In the genomic region with DNA sequence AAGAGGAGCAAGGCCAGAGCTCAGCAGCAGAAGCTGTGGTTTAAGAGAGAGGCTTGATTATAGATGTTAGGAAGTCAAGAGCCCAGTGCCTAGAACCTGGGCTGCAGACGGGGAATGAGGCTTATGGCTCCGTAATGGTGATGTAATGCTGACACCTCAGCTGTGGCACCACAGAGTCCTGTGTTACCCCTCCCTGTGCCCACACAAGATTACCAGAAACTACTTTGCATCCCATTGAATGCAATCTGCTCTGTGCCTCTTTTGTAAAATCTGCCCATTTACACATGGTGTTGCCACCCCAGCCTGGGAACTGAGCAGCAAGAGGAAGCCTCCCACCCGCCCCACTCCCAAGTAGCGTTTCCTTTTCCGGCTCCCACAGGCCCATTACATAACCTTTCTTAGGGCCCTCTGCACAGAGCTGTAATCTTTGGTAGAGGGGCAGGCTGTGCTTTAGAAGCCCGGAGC, we compare ENCODE assay signal across 8 cellular contexts. TPM values are rescaled to one million over a fixed set of nuclear protein-coding genes. Genes with fewer than 3 reads are reported as not detected.
A peak's percentile ranks its signal among the peaks of the same experiment; 100 is the strongest.
DNase-seq lines count a peak whose midpoint lies in the region; ATAC-seq and TF ChIP-seq lines count a peak whose summit lies in the region.

No MANE protein-coding gene starts in this region.

- H2AFZ ChIP-seq in GM23338, result no peak overlapping the region

- H3K4me3 ChIP-seq in GM23338 (no peak overlapping the region), esophagus muscularis mucosa (no peak overlapping the region), WERI-Rb-1 (ENCODE audit: low read depth, low read length) (no peak overlapping the region)

- ATAC-seq in GM23338 (no peak; the same call in 2 of the 3 replicates), GM21515 (IDR thresholded peaks at IDR 0.05; ENCODE audit: unreplicated experiment) (no peak)

- H3K27ac ChIP-seq in GM23338 (ENCODE audit: low read depth) (no peak overlapping the region), esophagus muscularis mucosa (replicated peaks in 1 of 4) (peak overlapping the region; percentile 36 to 64 (median 49)), WERI-Rb-1 (no peak overlapping the region)

- TF ChIP-seq EP300 in esophagus muscularis mucosa (IDR thresholded peaks at IDR 0.05), result no peak

- 70% methylated on average over 6 of the region's 6 CpGs for WGBS in esophagus muscularis mucosa

- H3K36me3 Mint-ChIP-seq in GM23338 (ENCODE audit: low read depth), result no peaks in the 10 kb centered on the region; the same call in 2 of the 3 replicates

- H3K4me2 ChIP-seq in GM23338, result no peak overlapping the region

- intact Hi-C loops in esophagus muscularis mucosa (cut with DNase I), result no loop called here

- peaks cover 87% of the 10 kb centered on the region for H3K79me2 ChIP-seq in GM23338 (replicated peaks; ENCODE audit: insufficient read depth)

- H3K9me3 ChIP-seq in esophagus muscularis mucosa (no peaks in the 10 kb centered on the region), WERI-Rb-1 (ENCODE audit: severe bottlenecking) (no peaks in the 10 kb centered on the region)

- no peak overlapping the region for H3K4me3 Mint-ChIP-seq in GM23338

- H4K20me1 ChIP-seq in GM23338 (replicated peaks; ENCODE audit: insufficient read depth), result 0 out of 2 replicates have a peak, but pooled peaks cover 10% of the 10 kb centered on the region

- peaks cover 12% of the 10 kb centered on the region for H3K4me1 Mint-ChIP-seq in GM23338

- 0 out of 2 replicates have a peak, but pooled peaks cover 2% of the 10 kb centered on the region for H3F3A ChIP-seq in GM23338 (replicated peaks; ENCODE audit: low read depth)

- no peaks in the 10 kb centered on the region for H3K9me2 ChIP-seq in GM23338 (ENCODE audit: insufficient read depth)

- no peak for TF ChIP-seq CTCF in GM23338 (conservative IDR thresholded peaks at IDR 0.05; ENCODE audit: low read depth in 2 of 2)
- no peak for TF ChIP-seq CTCF in esophagus muscularis mucosa (IDR thresholded peaks at IDR 0.05)
- TF ChIP-seq CTCF in WERI-Rb-1 (IDR thresholded peaks at IDR 0.05; ENCODE audit: low read depth, low read length), result no peak

- TF ChIP-seq POLR2A in esophagus muscularis mucosa (IDR thresholded peaks at IDR 0.05; ENCODE audit: low read depth), result no peak

- H3K9me3 Mint-ChIP-seq in GM23338, result no peaks in the 10 kb centered on the region; the same call in 2 of the 3 replicates

- H3K4me1 ChIP-seq in GM23338 (ENCODE audit: insufficient read depth) (peaks cover 15% of the 10 kb centered on the region), esophagus muscularis mucosa (peaks cover 12 to 46% (median 43%) of the 10 kb centered on the region in 4 donors)

- H3K27me3 Mint-ChIP-seq in GM23338 (ENCODE audit: insufficient read depth, low read depth, poor library complexity), result peaks cover 10% of the 10 kb centered on the region

- H3K27me3 ChIP-seq in GM23338 (ENCODE audit: insufficient read depth), result no peaks in the 10 kb centered on the region
- no peaks in the 10 kb centered on the region for H3K27me3 ChIP-seq in esophagus muscularis mucosa
- no peaks in the 10 kb centered on the region for H3K27me3 ChIP-seq in WERI-Rb-1 (ENCODE audit: insufficient read depth, low read depth, severe bottlenecking)

- no peaks in the 10 kb centered on the region for H3K36me3 ChIP-seq in GM23338 (ENCODE audit: insufficient read depth)
- no peaks in the 10 kb centered on the region for H3K36me3 ChIP-seq in esophagus muscularis mucosa
- no peaks in the 10 kb centered on the region for H3K36me3 ChIP-seq in WERI-Rb-1

- no peak for DNase-seq in GM23338 (ENCODE audit: low spot score)
- DNase-seq in activated CD4-positive, alpha-beta T cell treated with anti-CD3 and anti-CD28 coated beads for 48 hours, result peak; percentile 53
- DNase-seq in esophagus muscularis mucosa (ENCODE audit: extremely low spot score), result no peak
- peak; percentile 14 to 35 for DNase-seq in stimulated activated CD4-positive, alpha-beta T cell treated with anti-CD3 and anti-CD28 coated beads, Interleukin-1b, Interleukin-23, amount 100 ng/mL, for 4 hours (ENCODE audit: low read depth in 2 of 2)
- DNase-seq in WERI-Rb-1, result no peak
- no peak for DNase-seq in middle frontal gyrus (ENCODE audit: extremely low spot score, low spot score)
- no peak for DNase-seq in ureter (ENCODE audit: low spot score)

- peak overlapping the region; percentile 50; the same call in 1 of the 2 replicates for H3K27ac Mint-ChIP-seq in GM23338

TF ChIP-seq in GM23338, 12 proteins besides CTCF, POLR2A, EP300 and RAD21:
- TF ChIP-seq ZNF331 (CRISPR knock-in tag; IDR thresholded peaks at IDR 0.05; ENCODE audit: low read depth) (no peak), EZH2phosphoT487 (IDR thresholded peaks at IDR 0.05; ENCODE audit: unreplicated experiment) (no peak)
- TF ChIP-seq, protein P1, sequence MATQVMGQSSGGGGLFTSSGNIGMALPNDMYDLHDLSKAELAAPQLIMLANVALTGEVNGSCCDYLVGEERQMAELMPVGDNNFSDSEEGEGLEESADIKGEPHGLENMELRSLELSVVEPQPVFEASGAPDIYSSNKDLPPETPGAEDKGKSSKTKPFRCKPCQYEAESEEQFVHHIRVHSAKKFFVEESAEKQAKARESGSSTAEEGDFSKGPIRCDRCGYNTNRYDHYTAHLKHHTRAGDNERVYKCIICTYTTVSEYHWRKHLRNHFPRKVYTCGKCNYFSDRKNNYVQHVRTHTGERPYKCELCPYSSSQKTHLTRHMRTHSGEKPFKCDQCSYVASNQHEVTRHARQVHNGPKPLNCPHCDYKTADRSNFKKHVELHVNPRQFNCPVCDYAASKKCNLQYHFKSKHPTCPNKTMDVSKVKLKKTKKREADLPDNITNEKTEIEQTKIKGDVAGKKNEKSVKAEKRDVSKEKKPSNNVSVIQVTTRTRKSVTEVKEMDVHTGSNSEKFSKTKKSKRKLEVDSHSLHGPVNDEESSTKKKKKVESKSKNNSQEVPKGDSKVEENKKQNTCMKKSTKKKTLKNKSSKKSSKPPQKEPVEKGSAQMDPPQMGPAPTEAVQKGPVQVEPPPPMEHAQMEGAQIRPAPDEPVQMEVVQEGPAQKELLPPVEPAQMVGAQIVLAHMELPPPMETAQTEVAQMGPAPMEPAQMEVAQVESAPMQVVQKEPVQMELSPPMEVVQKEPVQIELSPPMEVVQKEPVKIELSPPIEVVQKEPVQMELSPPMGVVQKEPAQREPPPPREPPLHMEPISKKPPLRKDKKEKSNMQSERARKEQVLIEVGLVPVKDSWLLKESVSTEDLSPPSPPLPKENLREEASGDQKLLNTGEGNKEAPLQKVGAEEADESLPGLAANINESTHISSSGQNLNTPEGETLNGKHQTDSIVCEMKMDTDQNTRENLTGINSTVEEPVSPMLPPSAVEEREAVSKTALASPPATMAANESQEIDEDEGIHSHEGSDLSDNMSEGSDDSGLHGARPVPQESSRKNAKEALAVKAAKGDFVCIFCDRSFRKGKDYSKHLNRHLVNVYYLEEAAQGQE (IDR thresholded peaks at IDR 0.05; ENCODE audit: unreplicated experiment), result no peak

RNA-seq across cellular contexts. Expression of a gene that starts 57.0 kb away (rescaled TPM):
- 22.8 and 32.6 TPM in 2 replicates for total RNA-seq in GM23338 (2014; rRNA removed; shearing (Covaris generic))
- polyA plus RNA-seq in GM23338 (2016; fragmentation: Nextera tagmentation; extraction: Ambion mirVana), result 21.6 and 23.0 TPM in 2 replicates
- 10 to 100 TPM; 14.1 to 35.5 (median 31.8) TPM for total RNA-seq in esophagus muscularis mucosa
- 32.1 TPM for total RNA-seq in ureter

Comparison
In these comparisons a context has a peak if more than half of its experiments do, and no peak if none do; other contexts are left out.
1. DNase-seq: peak in activated CD4-positive, alpha-beta T cell treated with anti-CD3 and anti-CD28 coated beads for 48 hours (single experiment) and stimulated activated CD4-positive, alpha-beta T cell treated with anti-CD3 and anti-CD28 coated beads, Interleukin-1b, Interleukin-23, amount 100 ng/mL, for 4 hours (2 of 2); none in GM23338 (single experiment), esophagus muscularis mucosa (single experiment), WERI-Rb-1 (single experiment), middle frontal gyrus (single experiment) and ureter (single experiment).
2. H3K27ac ChIP-seq: peak in esophagus muscularis mucosa (4 of 4); none in GM23338 (single experiment) and WERI-Rb-1 (single experiment).